In genomic region chr22:24427500-24428164, GRCh38 we compare ENCODE assay signal across 8 cellular contexts. TPM values are rescaled to one million over a fixed set of nuclear protein-coding genes. Genes with fewer than 3 reads are reported as not detected.
DNase-seq lines count a peak whose midpoint lies in the region; ATAC-seq, FAIRE-seq and TF ChIP-seq lines count a peak whose summit lies in the region.

TSS of gene ADORA2A (plus strand) at chr22:24427599. CDS start at chr22:24433405, 5,806 bp downstream.

- SMC1A ChIA-PET in GM12878 (lab: Charles Lee; ENCODE audit: uncharacterized antibody, unreplicated experiment), result interaction anchor here (0.6 to 8.9 kb wide), 10 partner anchors 9 to 185 kb away, joined by 3 to 48 read pairs (median 6); no protein-coding TSS in a partner anchor

- no peak for TF ChIP-seq RAD21 in GM12878 (IDR thresholded peaks at IDR 0.05; ENCODE audit: insufficient read depth, low read depth, low read length)

- H3K4me3 ChIP-seq in GM12878 (peak within 1 kb of the TSS; percentile 60), gastrocnemius medialis (no peak within 1 kb of the TSS)

- H3K36me3 ChIP-seq in GM12878 (ENCODE audit: control insufficient read depth in 2 of 2, insufficient read depth in 2 of 2, low read length in 1 of 2), result no peaks in the 10 kb centered on the region
- H3K36me3 ChIP-seq in gastrocnemius medialis, result no peaks in the 10 kb centered on the region

- peaks cover 77% of the 10 kb centered on the region for H3K79me2 ChIP-seq in GM12878 (ENCODE audit: control insufficient read depth, insufficient read depth, low read length)

- TF ChIP-seq POLR2A in GM12878 (IDR thresholded peaks at IDR 0.05; ENCODE audit: low read depth, low read length) (peak; percentile 71), gastrocnemius medialis (IDR thresholded peaks at IDR 0.05) (no peak)

- H3K9me3 ChIP-seq in GM12878 (replicated peaks; ENCODE audit: control insufficient read depth, insufficient read depth, low read length) (no peaks in the 10 kb centered on the region), gastrocnemius medialis (no peaks in the 10 kb centered on the region)

- BruUV-seq in GM12878 (replicated peaks; lab: Mats Ljungman, UMichigan), result no TSS peak

- RAD21 ChIA-PET in GM12878 (lab: Charles Lee; ENCODE audit: unreplicated experiment), result interaction anchor here (0.9 to 10.4 kb wide), 9 partner anchors 8 to 127 kb away, joined by 3 to 107 read pairs (median 8); partner anchors contain the start of gene GUCD1

- in situ Hi-C loops in GM12878 (cut with MboI), result no loop called here
- in situ Hi-C loops in gastrocnemius medialis (cut with MboI; ENCODE audit: low sequenced_read_pairs in 4 of 4), result loop anchor here in 2 of 4 donors (10.0 to 25.0 kb wide), 2 partner anchors 97 to 335 kb away; partner anchors contain the start of gene PIWIL3 (in 1 of the 2)

- H3K27me3 ChIP-seq in GM12878 (replicated peaks in 1 of 2; ENCODE audit: control insufficient read depth in 2 of 2, insufficient read depth in 2 of 2, low read length in 1 of 2), result no peaks in the 10 kb centered on the region
- H3K27me3 ChIP-seq in gastrocnemius medialis, result peaks cover 4 to 10% (median 6%) of the 10 kb centered on the region in 3 donors

- H3K4me2 ChIP-seq in GM12878 (ENCODE audit: control insufficient read depth, insufficient read depth), result peak within 1 kb of the TSS; percentile 83

- POLR2A ChIA-PET in GM12878 (lab: Charles Lee), result interaction anchor here (0.7 to 3.0 kb wide), 10 partner anchors 10 to 128 kb away, joined by 3 to 24 read pairs (median 5); partner anchors contain the start of gene GUCD1

- CTCF ChIA-PET in GM12878 (lab: Yijun Ruan, JAX), result interaction anchor here (1.0 to 19.9 kb wide), 8 partner anchors 9 to 104 kb away, joined by 3 to 332 read pairs (median 8); no protein-coding TSS in a partner anchor

- WGBS in GM12878 (ENCODE audit: insufficient coverage, insufficient replicate concordance, low lambda C conversion rate, missing lambda C conversion rate), result 3% methylated on average over 22 of the region's 22 CpGs

- peak; percentile 49 for FAIRE-seq in GM12878 (lab: Jason Lieb, UNC)

- TF ChIP-seq CTCF in GM12874 (IDR thresholded peaks at IDR 0.05; ENCODE audit: insufficient read depth, low read depth, low read length), result 0 out of 2 replicates have a peak, but pooled peaks have one; percentile 6
- no peak for TF ChIP-seq CTCF in GM12878 (IDR thresholded peaks at IDR 0.05 in 2 of 3, conservative IDR thresholded peaks at IDR 0.05 in 1 of 3; ENCODE audit: control insufficient read depth in 2 of 3, extremely low read depth in 1 of 3, insufficient read depth in 1 of 3, low read depth in 3 of 3, low read length in 3 of 3)
- TF ChIP-seq CTCF in gastrocnemius medialis (IDR thresholded peaks at IDR 0.05 in 4 of 5, conservative IDR thresholded peaks at IDR 0.05 in 1 of 5), result no peak

- H3K27ac ChIP-seq in GM12878 (ENCODE audit: control insufficient read depth, insufficient read depth) (peak within 1 kb of the TSS; percentile 89), gastrocnemius medialis (peak within 1 kb of the TSS in 2 of 4 donors; percentile 1 to 13)

- TF ChIP-seq EP300 in GM12878 (IDR thresholded peaks at IDR 0.05; ENCODE audit: borderline replicate concordance in 1 of 2, control insufficient read depth in 1 of 2, low read depth in 2 of 2, low read length in 2 of 2), result peak in 1 of 2 experiments; percentile 38; a peak in 1 of 4 replicates

- intact Hi-C loops in GM12878 (cut with micrococcal nuclease; ENCODE audit: unreplicated experiment), result no loop called here
- intact Hi-C loops in gastrocnemius medialis (cut with DNase I; ENCODE audit: low total_unique reads), result no loop called here

- H4K20me1 ChIP-seq in GM12878 (ENCODE audit: control insufficient read depth, insufficient read depth), result no peaks in the 10 kb centered on the region

- peak within 1 kb of the TSS; percentile 73 for H3K9ac ChIP-seq in GM12878 (ENCODE audit: control insufficient read depth, insufficient read depth, low read length)

- ATAC-seq in HG02588 (IDR thresholded peaks at IDR 0.05; ENCODE audit: unreplicated experiment), result peak; percentile 42
- ATAC-seq in GM12878, result peak; percentile 64
- ATAC-seq in gastrocnemius medialis, result no peak

- DNase-seq in T-helper 2 cell (peak; percentile 56 to 95 (median 84)), GM12878 (ENCODE audit: low read depth, low spot score) (peak; percentile 35), NCI-H1436 treated with DMSO at 0.1 percent for 48 hours (lab: John Stamatoyannopoulos, UW) (no peak), gastrocnemius medialis (no peak), A172 (ENCODE audit: low spot score) (no peak)
- DNase-seq in stimulated activated CD4-positive, alpha-beta T cell treated with anti-CD3 and anti-CD28 coated beads, Interleukin-15, amount 100 ng/mL, for 48 hours (ENCODE audit: low read depth in 2 of 2), result peak; percentile 78

- peak within 1 kb of the TSS; percentile 86 for H2AFZ ChIP-seq in GM12878 (ENCODE audit: control insufficient read depth, low read depth, low read length)

- H3K4me1 ChIP-seq in GM12878 (ENCODE audit: control insufficient read depth, insufficient read depth, low read length) (peaks cover 44% of the 10 kb centered on the region), gastrocnemius medialis (peaks cover 5 to 8% of the 10 kb centered on the region in 2 donors)

TF ChIP-seq in GM12878, 131 proteins besides CTCF, POLR2A, EP300 and RAD21 (continues in another document):
- TF ChIP-seq, protein P1, sequence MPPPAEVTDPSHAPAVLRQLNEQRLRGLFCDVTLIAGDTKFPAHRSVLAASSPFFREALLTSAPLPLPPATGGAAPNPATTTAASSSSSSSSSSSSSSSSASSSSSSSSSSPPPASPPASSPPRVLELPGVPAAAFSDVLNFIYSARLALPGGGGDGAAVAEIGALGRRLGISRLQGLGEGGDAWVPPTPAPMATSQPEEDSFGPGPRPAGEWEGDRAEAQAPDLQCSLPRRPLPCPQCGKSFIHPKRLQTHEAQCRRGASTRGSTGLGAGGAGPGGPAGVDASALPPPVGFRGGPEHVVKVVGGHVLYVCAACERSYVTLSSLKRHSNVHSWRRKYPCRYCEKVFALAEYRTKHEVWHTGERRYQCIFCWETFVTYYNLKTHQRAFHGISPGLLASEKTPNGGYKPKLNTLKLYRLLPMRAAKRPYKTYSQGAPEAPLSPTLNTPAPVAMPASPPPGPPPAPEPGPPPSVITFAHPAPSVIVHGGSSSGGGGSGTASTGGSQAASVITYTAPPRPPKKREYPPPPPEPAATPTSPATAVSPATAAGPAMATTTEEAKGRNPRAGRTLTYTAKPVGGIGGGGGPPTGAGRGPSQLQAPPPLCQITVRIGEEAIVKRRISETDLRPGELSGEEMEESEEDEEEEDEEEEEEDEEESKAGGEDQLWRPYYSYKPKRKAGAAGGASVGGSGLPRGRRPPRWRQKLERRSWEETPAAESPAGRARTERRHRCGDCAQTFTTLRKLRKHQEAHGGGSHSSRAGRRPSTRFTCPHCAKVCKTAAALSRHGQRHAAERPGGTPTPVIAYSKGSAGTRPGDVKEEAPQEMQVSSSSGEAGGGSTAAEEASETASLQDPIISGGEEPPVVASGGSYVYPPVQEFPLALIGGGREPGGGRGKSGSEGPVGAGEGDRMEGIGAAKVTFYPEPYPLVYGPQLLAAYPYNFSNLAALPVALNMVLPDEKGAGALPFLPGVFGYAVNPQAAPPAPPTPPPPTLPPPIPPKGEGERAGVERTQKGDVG (CRISPR knock-in tag; IDR thresholded peaks at IDR 0.05), result no peak
- TF ChIP-seq TCF3 (IDR thresholded peaks at IDR 0.05; ENCODE audit: borderline replicate concordance, insufficient read depth, low read depth, low read length), result peak; percentile 100
- TF ChIP-seq GABPA (IDR thresholded peaks at IDR 0.05; ENCODE audit: low read depth), result no peak
- no peak for TF ChIP-seq NFIC (IDR thresholded peaks at IDR 0.05; ENCODE audit: low read depth, low read length)
- 0 out of 2 replicates have a peak, but pooled peaks have one; percentile 14 for TF ChIP-seq ZNF217 (IDR thresholded peaks at IDR 0.05)
- peak; percentile 51 for TF ChIP-seq NR2F1 (conservative IDR thresholded peaks at IDR 0.05)
- TF ChIP-seq CREB1 (IDR thresholded peaks at IDR 0.05; ENCODE audit: low read depth), result no peak
- TF ChIP-seq, protein P2, sequence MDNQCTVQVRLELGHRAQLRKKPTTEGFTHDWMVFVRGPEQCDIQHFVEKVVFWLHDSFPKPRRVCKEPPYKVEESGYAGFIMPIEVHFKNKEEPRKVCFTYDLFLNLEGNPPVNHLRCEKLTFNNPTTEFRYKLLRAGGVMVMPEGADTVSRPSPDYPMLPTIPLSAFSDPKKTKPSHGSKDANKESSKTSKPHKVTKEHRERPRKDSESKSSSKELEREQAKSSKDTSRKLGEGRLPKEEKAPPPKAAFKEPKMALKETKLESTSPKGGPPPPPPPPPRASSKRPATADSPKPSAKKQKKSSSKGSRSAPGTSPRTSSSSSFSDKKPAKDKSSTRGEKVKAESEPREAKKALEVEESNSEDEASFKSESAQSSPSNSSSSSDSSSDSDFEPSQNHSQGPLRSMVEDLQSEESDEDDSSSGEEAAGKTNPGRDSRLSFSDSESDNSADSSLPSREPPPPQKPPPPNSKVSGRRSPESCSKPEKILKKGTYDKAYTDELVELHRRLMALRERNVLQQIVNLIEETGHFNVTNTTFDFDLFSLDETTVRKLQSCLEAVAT (IDR thresholded peaks at IDR 0.05), result no peak
- no peak for TF ChIP-seq PAX8 (IDR thresholded peaks at IDR 0.05)

RNA-seq across cellular contexts. Expression of gene ADORA2A, which starts in this region (rescaled TPM):
- 55.4 and 60.9 TPM in 2 replicates for total RNA-seq in GM12878 (2013; cell fraction: nucleolus; rRNA removed)
- total RNA-seq in GM12878 (2014; rRNA removed) (27.4 and 28.5 TPM in 2 replicates), GM12878 (2014; rRNA removed; fragmentation: Illumina TruSeq; extraction: Trizol) (10.5 and 10.9 TPM in 2 replicates), GM12878 (2021) (22.9 and 23.6 TPM in 2 replicates), gastrocnemius medialis (1 to 10 TPM in 3 of 4 donors, under 1 TPM in 1; 0.39 to 3.6 (median 1.2) TPM)
- 9.5 TPM for polyA plus RNA-seq in GM12878 (2011; ENCODE audit: low read depth)
- polyA plus RNA-seq in GM12878 (2011; rRNA removed) (16.2 and 31.2 TPM in 2 replicates), GM12878 (2014; fragmentation: Illumina TruSeq; extraction: Trizol) (4.6 and 15.9 TPM in 2 replicates), GM12878 (2014; fragmentation: Nextera tagmentation; extraction: Ambion mirVana) (1 to 10 TPM in 1 of 2 experiments, under 1 TPM in 1; 0.69 to 1.6 TPM), GM12878 (2014; rRNA removed) (29.6 and 30.5 TPM in 2 replicates), GM12878 (2016; fragmentation: Nextera tagmentation; extraction: Ambion mirVana) (10 to 100 TPM; 15.8 to 20.6 TPM)
- polyA plus RNA-seq in GM12878 (2011; cell fraction: cytosol; rRNA removed), result 49.3 and 77.4 TPM in 2 replicates
- 45.4 and 47.1 TPM in 2 replicates for polyA plus RNA-seq in GM12878 (2011; cell fraction: nucleus; rRNA removed)
- 22.8 and 28.8 TPM in 2 replicates for polyA plus RNA-seq in GM12878 (2012)
- 38.3 and 56.7 TPM in 2 replicates for polyA minus RNA-seq in GM12878 (2011; rRNA and poly(A)+ RNA removed)
- polyA minus RNA-seq in GM12878 (2011; cell fraction: cytosol; rRNA and poly(A)+ RNA removed), result 11.3 and 12.3 TPM in 2 replicates
- 15.4 and 23.7 TPM in 2 replicates for polyA minus RNA-seq in GM12878 (2011; cell fraction: nucleus; rRNA and poly(A)+ RNA removed)
- total RNA-seq in A172 (2014; rRNA removed; shearing (Covaris generic)), result 0.52 and 5.1 TPM in 2 replicates

Comparison
In these comparisons a context has a peak if more than half of its experiments do, and no peak if none do; other contexts are left out.
1. ATAC-seq: peak in HG02588 (single experiment) and GM12878 (single experiment); none in gastrocnemius medialis (0 of 2).
2. DNase-seq: peak in T-helper 2 cell (5 of 5), GM12878 (single experiment) and stimulated activated CD4-positive, alpha-beta T cell treated with anti-CD3 and anti-CD28 coated beads, Interleukin-15, amount 100 ng/mL, for 48 hours (2 of 2); none in NCI-H1436 treated with DMSO at 0.1 percent for 48 hours (single experiment), gastrocnemius medialis (0 of 2) and A172 (single experiment).